Comparison of ENCODE assay signal across 8 cellular contexts in the genomic region with DNA sequence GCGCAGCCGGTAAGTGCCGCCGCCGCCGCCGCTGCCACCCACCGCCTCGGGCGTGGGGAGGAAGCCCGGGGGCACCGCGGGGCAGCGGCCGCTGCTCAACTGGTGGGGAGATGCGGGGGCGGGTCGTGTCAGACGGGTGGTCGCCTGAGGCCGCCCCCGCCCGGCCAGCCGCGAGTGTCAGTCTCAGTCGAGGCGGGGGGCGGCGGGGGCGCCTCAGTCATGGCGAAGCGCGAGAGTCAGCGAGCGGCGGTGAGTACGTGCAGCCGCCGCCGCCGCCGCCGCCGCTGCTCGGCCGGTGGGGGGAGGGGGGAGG.
DNase-seq lines count a peak whose midpoint lies in the region; ATAC-seq and TF ChIP-seq lines count a peak whose summit lies in the region.

No MANE protein-coding gene starts in this region.

- H3K36me3 ChIP-seq in DOHH2 (ENCODE audit: control insufficient read depth, low read length) (0 out of 2 replicates have a peak, but pooled peaks cover 8% of the 10 kb centered on the region), lower lobe of right lung (no peaks in the 10 kb centered on the region)

- no peak overlapping the region for H3K27ac Mint-ChIP-seq in activated T-helper 2 cell treated with anti-CD3 and anti-CD28 coated beads, Interferon-gamma antibody, Interleukin-2, Interleukin-4, amounts not matched to agents 10 μg/mL and 5 μg/mL and 100 μg/mL, durations not matched to agents 14 hours and 24 hours and 36 hours

- peak; percentile 15 for DNase-seq in activated T-helper 2 cell treated with anti-CD3 and anti-CD28 coated beads, Interferon-gamma antibody, Interleukin-2, Interleukin-4, amounts not matched to agents 10 μg/mL and 5 μg/mL and 100 μg/mL, durations not matched to agents 14 hours and 24 hours and 36 hours (ENCODE audit: low spot score)
- DNase-seq in lower lobe of right lung (no peak), GM13976 (ENCODE audit: low spot score) (no peak), DMS114 treated with DMSO at 0.1 percent for 48 hours (lab: John Stamatoyannopoulos, UW; ENCODE audit: unreplicated experiment) (no peak)
- no peak for DNase-seq in stimulated activated CD4-positive, alpha-beta T cell treated with anti-CD3 and anti-CD28 coated beads, Interleukin-12 subunit alpha, Interleukin-12 subunit beta, amount 100 ng/mL, for 4 hours

- H3K9me2 ChIP-seq in DOHH2 (replicated peaks; ENCODE audit: control insufficient read depth, low read length), result no peaks in the 10 kb centered on the region

- H3K27ac ChIP-seq in DOHH2 (ENCODE audit: low read depth, low read length) (peak overlapping the region; percentile 69), lower lobe of right lung (peak overlapping the region; percentile 93)

- H3K4me1 Mint-ChIP-seq in activated T-helper 2 cell treated with anti-CD3 and anti-CD28 coated beads, Interferon-gamma antibody, Interleukin-2, Interleukin-4, amounts not matched to agents 10 μg/mL and 5 μg/mL and 100 μg/mL, durations not matched to agents 14 hours and 24 hours and 36 hours (ENCODE audit: low read depth), result peaks cover 24% of the 10 kb centered on the region

- peaks cover 46% of the 10 kb centered on the region for H3K79me2 ChIP-seq in DOHH2 (ENCODE audit: control insufficient read depth, low read length)

- ATAC-seq in HG02642 (IDR thresholded peaks at IDR 0.05; ENCODE audit: poor library complexity, unreplicated experiment), result peak; percentile 1
- no peak for ATAC-seq in lower lobe of right lung
- ATAC-seq in HG02610 (IDR thresholded peaks at IDR 0.05; ENCODE audit: unreplicated experiment), result no peak

- H3K4me1 ChIP-seq in DOHH2 (ENCODE audit: control insufficient read depth, low read length) (peaks cover 24% of the 10 kb centered on the region), lower lobe of right lung (peaks cover 29% of the 10 kb centered on the region)

- H3K9me3 ChIP-seq in DOHH2 (ENCODE audit: control insufficient read depth, insufficient read depth, low read length) (no peaks in the 10 kb centered on the region), lower lobe of right lung (no peaks in the 10 kb centered on the region)

- H3K27me3 ChIP-seq in DOHH2 (ENCODE audit: control insufficient read depth, low read length) (no peaks in the 10 kb centered on the region), lower lobe of right lung (ENCODE audit: low read depth) (no peaks in the 10 kb centered on the region)

- peaks cover 3% of the 10 kb centered on the region for H3K36me3 Mint-ChIP-seq in activated T-helper 2 cell treated with anti-CD3 and anti-CD28 coated beads, Interferon-gamma antibody, Interleukin-2, Interleukin-4, amounts not matched to agents 10 μg/mL and 5 μg/mL and 100 μg/mL, durations not matched to agents 14 hours and 24 hours and 36 hours (ENCODE audit: low read depth)

- in situ Hi-C loops in GM13976 (cut with MboI; ENCODE audit: low sequenced_read_pairs, unreplicated experiment), result no loop called here

- peaks cover 9% of the 10 kb centered on the region for H3F3A ChIP-seq in DOHH2 (ENCODE audit: control insufficient read depth, insufficient read depth)

- H3K4me3 ChIP-seq in DOHH2 (ENCODE audit: low read length), result peak overlapping the region; percentile 81
- peak overlapping the region; percentile 80 for H3K4me3 ChIP-seq in lower lobe of right lung

- intact Hi-C loops in activated T-helper 2 cell treated with anti-CD3 and anti-CD28 coated beads, Interferon-gamma antibody, Interleukin-2, Interleukin-4, amounts not matched to agents 10 μg/mL and 5 μg/mL and 100 μg/mL, durations not matched to agents 14 hours and 24 hours and 36 hours (cut with micrococcal nuclease), result loop anchor here (2.0 to 5.0 kb wide), 2 partner anchors 304 to 1796 kb away; partner anchors contain the start of gene RBL2
- intact Hi-C loops in lower lobe of right lung (cut with DNase I), result no loop called here

- no peak for TF ChIP-seq CTCF in DOHH2 (IDR thresholded peaks at IDR 0.05; ENCODE audit: low read depth, low read length, poor library complexity, severe bottlenecking)
- no peak for TF ChIP-seq CTCF in lower lobe of right lung (IDR thresholded peaks at IDR 0.05)
- TF ChIP-seq CTCF in GM13976 (IDR thresholded peaks at IDR 0.05; ENCODE audit: borderline replicate concordance, control extremely low read depth, extremely low read depth, insufficient read depth, missing control alignments), result no peak

- H4K20me1 ChIP-seq in DOHH2 (ENCODE audit: control insufficient read depth, insufficient read depth, low read depth, low read length), result peaks cover 5% of the 10 kb centered on the region; the same call in 1 of the 2 replicates

- no peaks in the 10 kb centered on the region for H3K27me3 Mint-ChIP-seq in activated T-helper 2 cell treated with anti-CD3 and anti-CD28 coated beads, Interferon-gamma antibody, Interleukin-2, Interleukin-4, amounts not matched to agents 10 μg/mL and 5 μg/mL and 100 μg/mL, durations not matched to agents 14 hours and 24 hours and 36 hours (ENCODE audit: low read depth)

- peak overlapping the region; percentile 56 for H3K4me2 ChIP-seq in DOHH2 (ENCODE audit: low read length)

- no peak overlapping the region for H3K4me3 Mint-ChIP-seq in activated T-helper 2 cell treated with anti-CD3 and anti-CD28 coated beads, Interferon-gamma antibody, Interleukin-2, Interleukin-4, amounts not matched to agents 10 μg/mL and 5 μg/mL and 100 μg/mL, durations not matched to agents 14 hours and 24 hours and 36 hours (ENCODE audit: low read depth)

- H3K9me3 Mint-ChIP-seq in activated T-helper 2 cell treated with anti-CD3 and anti-CD28 coated beads, Interferon-gamma antibody, Interleukin-2, Interleukin-4, amounts not matched to agents 10 μg/mL and 5 μg/mL and 100 μg/mL, durations not matched to agents 14 hours and 24 hours and 36 hours, result no peaks in the 10 kb centered on the region
